Comparison of ENCODE assay signal across 10 cellular contexts in the genomic region with DNA sequence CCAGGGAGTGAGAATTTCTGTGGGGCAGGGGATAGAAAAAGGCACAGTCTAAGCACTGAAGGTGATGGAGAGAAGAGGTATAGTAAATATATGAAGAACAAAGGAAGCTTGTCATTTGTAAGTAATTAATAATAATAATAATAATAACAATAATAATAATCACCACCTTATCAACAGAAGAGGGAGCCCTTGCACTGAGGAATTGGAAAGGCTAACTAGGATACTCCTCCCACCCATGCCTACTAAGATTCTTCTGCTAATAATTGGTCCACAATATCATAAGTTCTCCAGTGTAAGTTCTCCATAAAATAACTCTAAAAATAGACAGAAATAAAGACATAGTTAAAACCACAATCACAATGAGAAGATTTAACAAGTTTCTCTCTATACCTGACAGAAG. TPM values are rescaled to one million over a fixed set of nuclear protein-coding genes. Genes with fewer than 3 reads are reported as not detected.
DNase-seq lines count a peak whose midpoint lies in the region; ATAC-seq, FAIRE-seq and TF ChIP-seq lines count a peak whose summit lies in the region.
"Had no signal": no experiment of that assay in that cellular context is flagged by ENCODE, and none has a peak within 500 bp of the region (broad histone marks: within the 10 kb centered on the region; RNA-seq: fewer than 3 reads in every experiment).

No MANE protein-coding gene starts in this region.

- H3K79me2 ChIP-seq in GM23338 (replicated peaks; ENCODE audit: insufficient read depth) (no peaks in the 10 kb centered on the region), endothelial cell of umbilical vein (ENCODE audit: control insufficient read depth, insufficient read depth, low read length) (no peaks in the 10 kb centered on the region)

- no peak overlapping the region for H3K4me3 Mint-ChIP-seq in GM23338

- H3K4me1 Mint-ChIP-seq in GM23338 = peaks cover 6% of the 10 kb centered on the region; the same call in 2 of the 3 replicates

- H3K4me1 ChIP-seq in GM23338 (ENCODE audit: insufficient read depth) = no peaks in the 10 kb centered on the region
- no peaks in the 10 kb centered on the region for H3K4me1 ChIP-seq in RWPE2 (ENCODE audit: insufficient read depth, poor library complexity, severe bottlenecking)
- H3K4me1 ChIP-seq in endothelial cell of umbilical vein (ENCODE audit: control insufficient read depth, extremely low read depth, insufficient read depth, low read length) = no peaks in the 10 kb centered on the region
- H3K4me1 ChIP-seq: Caco-2, right atrium auricular region had no signal

- H3K9me3 ChIP-seq in RWPE2 (ENCODE audit: severe bottlenecking) (no peaks in the 10 kb centered on the region), endothelial cell of umbilical vein (replicated peaks; ENCODE audit: control insufficient read depth, insufficient read depth, low read length) (no peaks in the 10 kb centered on the region)
- H3K9me3 ChIP-seq: Caco-2 had no signal

- H3F3A ChIP-seq in GM23338 (replicated peaks; ENCODE audit: low read depth) = no peaks in the 10 kb centered on the region

- H3K36me3 Mint-ChIP-seq in GM23338 (ENCODE audit: low read depth) = no peaks in the 10 kb centered on the region

- H3K9me1 ChIP-seq in endothelial cell of umbilical vein (replicated peaks; ENCODE audit: control insufficient read depth, extremely low read depth, insufficient read depth, low read length) = no peaks in the 10 kb centered on the region

- no peak for FAIRE-seq in endothelial cell of umbilical vein (lab: Jason Lieb, UNC)

- no peak overlapping the region for H3K27ac ChIP-seq in GM23338 (ENCODE audit: low read depth)
- no peak overlapping the region for H3K27ac ChIP-seq in RWPE2 (ENCODE audit: poor library complexity, severe bottlenecking)
- no peak overlapping the region for H3K27ac ChIP-seq in endothelial cell of umbilical vein (ENCODE audit: insufficient read depth, low read depth, low read length)
- H3K27ac ChIP-seq: right atrium auricular region had no signal

- H3K36me3 ChIP-seq in GM23338 (ENCODE audit: insufficient read depth) (no peaks in the 10 kb centered on the region), RWPE2 (ENCODE audit: low read depth) (no peaks in the 10 kb centered on the region), endothelial cell of umbilical vein (ENCODE audit: control insufficient read depth in 2 of 2, extremely low read depth in 1 of 2, insufficient read depth in 2 of 2, low read length in 2 of 2) (no peaks in the 10 kb centered on the region)
- H3K36me3 ChIP-seq: right atrium auricular region had no signal

- H3K4me3 ChIP-seq in GM23338 = no peak overlapping the region
- H3K4me3 ChIP-seq in RWPE2 (ENCODE audit: severe bottlenecking) = no peak overlapping the region
- no peak overlapping the region for H3K4me3 ChIP-seq in endothelial cell of umbilical vein (replicated peaks in 1 of 3; ENCODE audit: insufficient read depth in 1 of 3, low read depth in 1 of 3, low read length in 3 of 3)
- H3K4me3 ChIP-seq: right atrium auricular region had no signal

- H3K27me3 ChIP-seq in GM23338 (ENCODE audit: insufficient read depth) (no peaks in the 10 kb centered on the region), RWPE2 (ENCODE audit: insufficient read depth, poor library complexity, severe bottlenecking) (peaks cover 8% of the 10 kb centered on the region), endothelial cell of umbilical vein (ENCODE audit: control insufficient read depth in 2 of 2, insufficient read depth in 2 of 2, low read length in 2 of 2) (no peaks in the 10 kb centered on the region)
- H3K27me3 ChIP-seq: right atrium auricular region had no signal

- no peak overlapping the region for H3K27ac Mint-ChIP-seq in GM23338

- DNase-seq in GM23338 (ENCODE audit: low spot score) (peak; percentile 47), RWPE2 (ENCODE audit: low spot score) (no peak), endothelial cell of umbilical vein (ENCODE audit: low read depth, low spot score) (peak; percentile 14), pulmonary artery endothelial cell (ENCODE audit: low read depth, low spot score) (peak; percentile 2), GOT3 (lab: John Stamatoyannopoulos, UW) (no peak), NCI-H526 (lab: John Stamatoyannopoulos, UW) (no peak)
- no peak for DNase-seq in activated CD4-positive, alpha-beta T cell treated with anti-CD3 and anti-CD28 coated beads for 4 hours
- DNase-seq: activated CD8-positive, alpha-beta memory T cell treated with anti-CD3 and anti-CD28 coated beads, Interleukin-2, amount 50 U/mL, for 48 hours; Caco-2 had no signal

- ATAC-seq in GM23338 = no peak
- no peak for ATAC-seq in RWPE2 (ENCODE audit: low read depth)

- H4K20me1 ChIP-seq in GM23338 (replicated peaks; ENCODE audit: insufficient read depth) (no peaks in the 10 kb centered on the region), endothelial cell of umbilical vein (replicated peaks; ENCODE audit: control insufficient read depth, extremely low read depth, insufficient read depth, low read length) (no peaks in the 10 kb centered on the region)

- intact Hi-C loops in endothelial cell of umbilical vein (cut with micrococcal nuclease) = no loop called here

- peaks cover 6% of the 10 kb centered on the region for H3K27me3 Mint-ChIP-seq in GM23338 (ENCODE audit: insufficient read depth, low read depth, poor library complexity)

- H3K4me2 ChIP-seq in GM23338 (no peak overlapping the region), endothelial cell of umbilical vein (ENCODE audit: insufficient read depth, low read length) (no peak overlapping the region)

- no peaks in the 10 kb centered on the region for H3K9me2 ChIP-seq in GM23338 (ENCODE audit: insufficient read depth)

- dilution Hi-C loops in endothelial cell of umbilical vein (cut with MboI; ENCODE audit: extremely low pct_ligation_motif_present, low sequenced_read_pairs) = no loop called here

- peak; percentile 39 to 63; a peak in 3 of 4 replicates for TF ChIP-seq CTCF in GM23338 (conservative IDR thresholded peaks at IDR 0.05; ENCODE audit: low read depth in 2 of 2)
- TF ChIP-seq CTCF in RWPE2 (IDR thresholded peaks at IDR 0.05; ENCODE audit: poor library complexity, severe bottlenecking) = peak; percentile 32
- TF ChIP-seq CTCF in endothelial cell of umbilical vein (IDR thresholded peaks at IDR 0.05; ENCODE audit: extremely low read depth in 1 of 2, insufficient read depth in 1 of 2, low read depth in 1 of 2, low read length in 2 of 2) = no peak

- TF ChIP-seq POLR2A in endothelial cell of umbilical vein (IDR thresholded peaks at IDR 0.05; ENCODE audit: low read depth, low read length) = no peak

- CTCF ChIA-PET in endothelial cell of umbilical vein (lab: Charles Lee) = interaction anchor here (1.1 to 1.5 kb wide), 2 partner anchors 214 to 278 kb away, joined by 4 read pairs; no protein-coding TSS in a partner anchor

- no TSS peak for BruUV-seq in endothelial cell of umbilical vein (replicated peaks; lab: Mats Ljungman, UMichigan)

- H3K9me3 Mint-ChIP-seq in GM23338 = no peaks in the 10 kb centered on the region

- no peak overlapping the region for H3K9ac ChIP-seq in endothelial cell of umbilical vein (replicated peaks; ENCODE audit: extremely low read depth, insufficient read depth, low read length)

- POLR2A ChIA-PET in endothelial cell of umbilical vein (lab: Charles Lee) = no interaction called here

- H2AFZ ChIP-seq in GM23338 = no peak overlapping the region
- no peak overlapping the region for H2AFZ ChIP-seq in endothelial cell of umbilical vein (ENCODE audit: low read depth, low read length)

RNA-seq across cellular contexts. Expression of gene OR12D3, which starts 0.9 kb away (rescaled TPM):
- total RNA-seq in GM23338 (2014; rRNA removed; shearing (Covaris generic)) = not detected in 2 replicates
- polyA plus RNA-seq in GM23338 (2016; fragmentation: Nextera tagmentation; extraction: Ambion mirVana) (not detected in 2 replicates), endothelial cell of umbilical vein (not detected in 2 replicates)
- total RNA-seq in endothelial cell of umbilical vein (not detected in 2 replicates), pulmonary artery endothelial cell (not detected in 2 replicates)
- not detected in 2 replicates for polyA plus RNA-seq in endothelial cell of umbilical vein (2011; cell fraction: cytosol; rRNA removed)
- polyA plus RNA-seq in endothelial cell of umbilical vein (2011; cell fraction: nucleus; rRNA removed) = not detected in 2 replicates
- not detected in 2 replicates for polyA plus RNA-seq in endothelial cell of umbilical vein (2012)
- not detected in 2 replicates for polyA minus RNA-seq in endothelial cell of umbilical vein
- polyA minus RNA-seq in endothelial cell of umbilical vein (2011; cell fraction: cytosol; rRNA and poly(A)+ RNA removed) = not detected
- polyA minus RNA-seq in endothelial cell of umbilical vein (2011; cell fraction: nucleus; rRNA and poly(A)+ RNA removed) = not detected in 2 replicates
- total RNA-seq: Caco-2, right atrium auricular region had no signal

RNA-seq across cellular contexts. Expression of gene OR5V1, which starts 7.3 kb away (rescaled TPM):
- not detected in 2 replicates for total RNA-seq in GM23338 (2014; rRNA removed; shearing (Covaris generic))
- not detected in 2 replicates for polyA plus RNA-seq in GM23338 (2016; fragmentation: Nextera tagmentation; extraction: Ambion mirVana)
- not detected in 2 replicates for total RNA-seq in endothelial cell of umbilical vein
- polyA plus RNA-seq in endothelial cell of umbilical vein = not detected in 2 replicates
- polyA plus RNA-seq in endothelial cell of umbilical vein (2011; cell fraction: cytosol; rRNA removed) = not detected in 2 replicates
- not detected in 2 replicates for polyA plus RNA-seq in endothelial cell of umbilical vein (2011; cell fraction: nucleus; rRNA removed)
- not detected in 2 replicates for polyA plus RNA-seq in endothelial cell of umbilical vein (2012)
- polyA minus RNA-seq in endothelial cell of umbilical vein = not detected in 2 replicates
- polyA minus RNA-seq in endothelial cell of umbilical vein (2011; cell fraction: cytosol; rRNA and poly(A)+ RNA removed) = not detected
- not detected in 2 replicates for polyA minus RNA-seq in endothelial cell of umbilical vein (2011; cell fraction: nucleus; rRNA and poly(A)+ RNA removed)
- not detected in 2 replicates for total RNA-seq in pulmonary artery endothelial cell
- total RNA-seq: Caco-2, right atrium auricular region had no signal

RNA-seq across cellular contexts. Expression of gene OR12D2, which starts 19.4 kb away (rescaled TPM):
- total RNA-seq in GM23338 (2014; rRNA removed; shearing (Covaris generic)) = not detected in 2 replicates
- polyA plus RNA-seq in GM23338 (2016; fragmentation: Nextera tagmentation; extraction: Ambion mirVana) (not detected in 2 replicates), endothelial cell of umbilical vein (not detected in 2 replicates)
- total RNA-seq in endothelial cell of umbilical vein (not detected in 2 replicates), pulmonary artery endothelial cell (not detected in 2 replicates)
- not detected in 2 replicates for polyA plus RNA-seq in endothelial cell of umbilical vein (2011; cell fraction: cytosol; rRNA removed)
- not detected in 2 replicates for polyA plus RNA-seq in endothelial cell of umbilical vein (2011; cell fraction: nucleus; rRNA removed)
- not detected in 2 replicates for polyA plus RNA-seq in endothelial cell of umbilical vein (2012)
- not detected in 2 replicates for polyA minus RNA-seq in endothelial cell of umbilical vein
- polyA minus RNA-seq in endothelial cell of umbilical vein (2011; cell fraction: cytosol; rRNA and poly(A)+ RNA removed) = not detected
- not detected in 2 replicates for polyA minus RNA-seq in endothelial cell of umbilical vein (2011; cell fraction: nucleus; rRNA and poly(A)+ RNA removed)
- total RNA-seq: Caco-2, right atrium auricular region had no signal

RNA-seq across cellular contexts. Expression of gene OR12D1, which starts 38.7 kb away (rescaled TPM):
- not detected in 2 replicates for total RNA-seq in GM23338 (2014; rRNA removed; shearing (Covaris generic))
- polyA plus RNA-seq in GM23338 (2016; fragmentation: Nextera tagmentation; extraction: Ambion mirVana) (not detected in 2 replicates), endothelial cell of umbilical vein (not detected in 2 replicates)
- total RNA-seq in endothelial cell of umbilical vein (not detected in 2 replicates), pulmonary artery endothelial cell (not detected in 2 replicates)
- not detected in 2 replicates for polyA plus RNA-seq in endothelial cell of umbilical vein (2011; cell fraction: cytosol; rRNA removed)
- not detected in 2 replicates for polyA plus RNA-seq in endothelial cell of umbilical vein (2011; cell fraction: nucleus; rRNA removed)
- not detected in 2 replicates for polyA plus RNA-seq in endothelial cell of umbilical vein (2012)
- polyA minus RNA-seq in endothelial cell of umbilical vein = not detected in 2 replicates
- not detected for polyA minus RNA-seq in endothelial cell of umbilical vein (2011; cell fraction: cytosol; rRNA and poly(A)+ RNA removed)
- polyA minus RNA-seq in endothelial cell of umbilical vein (2011; cell fraction: nucleus; rRNA and poly(A)+ RNA removed) = not detected in 2 replicates
- total RNA-seq: Caco-2, right atrium auricular region had no signal

Comparison
In these comparisons a context has a peak if more than half of its experiments do, and no peak if none do; other contexts are left out.
1. DNase-seq: peak in GM23338 (single experiment), endothelial cell of umbilical vein (single experiment) and pulmonary artery endothelial cell (single experiment); none in RWPE2 (single experiment), GOT3 (single experiment), activated CD4-positive, alpha-beta T cell treated with anti-CD3 and anti-CD28 coated beads for 4 hours (0 of 2) and NCI-H526 (0 of 2).
2. CTCF ChIP-seq: peak in GM23338 (2 of 2) and RWPE2 (single experiment); none in endothelial cell of umbilical vein (0 of 2).